Comparison of ENCODE assay signal across 11 cellular contexts in the genomic region with DNA sequence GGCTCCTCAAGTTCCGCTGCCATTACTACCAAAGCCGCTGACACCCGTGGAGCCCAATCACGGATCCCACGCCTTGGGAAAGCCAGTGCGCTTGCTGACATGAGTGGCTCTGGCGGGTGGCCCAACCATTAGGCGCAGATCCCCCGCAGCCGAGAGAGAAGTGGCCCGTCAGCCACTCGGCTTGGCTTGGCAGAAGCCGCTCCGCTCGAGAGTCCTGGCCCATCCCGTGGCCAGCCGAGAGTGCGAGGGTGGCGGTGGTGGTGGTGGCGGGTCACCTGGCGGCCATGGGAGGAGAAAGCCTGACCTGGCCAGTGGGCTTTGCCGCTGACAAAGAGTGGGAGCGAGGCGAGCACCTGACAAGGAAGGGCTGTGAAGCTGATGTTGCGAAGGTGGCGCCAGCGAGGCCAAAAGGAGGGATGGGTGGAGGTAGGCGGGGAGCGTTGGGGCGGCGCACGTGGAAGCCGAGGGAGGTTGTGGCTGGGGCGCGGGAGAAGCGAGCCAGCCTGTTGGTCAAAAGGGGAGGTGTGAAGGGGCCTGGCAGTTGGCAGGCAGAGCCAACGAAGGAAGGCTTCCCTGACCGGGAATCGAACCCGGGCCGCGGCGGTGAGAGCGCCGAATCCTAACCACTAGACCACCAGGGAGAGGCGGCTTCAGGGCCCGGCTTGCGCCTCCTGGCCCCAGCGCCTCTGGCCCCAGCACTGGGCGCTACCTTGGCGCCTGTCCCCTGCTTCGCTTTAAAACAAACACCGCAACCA. TPM values are rescaled to one million over a fixed set of nuclear protein-coding genes. Genes with fewer than 3 reads are reported as not detected.
DNase-seq lines count a peak whose midpoint lies in the region; ATAC-seq lines count a peak whose summit lies in the region.
"Not testable (repeated sequence)": the region's sequence is repeated elsewhere in the genome, so short reads cannot be mapped to it uniquely, and the experiment has no call there.
"Had no signal": no experiment of that assay in that cellular context is flagged by ENCODE, and none has a peak within 500 bp of the region (broad histone marks: within the 10 kb centered on the region; RNA-seq: fewer than 3 reads in every experiment).

No MANE protein-coding gene starts in this region.

- not testable (repeated sequence) for H3K4me1 Mint-ChIP-seq in stimulated activated naive CD8-positive, alpha-beta T cell treated with anti-CD3 and anti-CD28 coated beads, Interleukin-15, amount 100 ng/mL, for 72 hours

- not testable (repeated sequence) for H3K9me3 Mint-ChIP-seq in activated naive CD4-positive, alpha-beta T cell treated with anti-CD3 and anti-CD28 coated beads, Interleukin-2, amount 50 U/mL, for 72 hours; stimulated activated naive CD8-positive, alpha-beta T cell treated with anti-CD3 and anti-CD28 coated beads, Interleukin-15, amount 100 ng/mL, for 72 hours

- not testable (repeated sequence) for H3K4me3 Mint-ChIP-seq in stimulated activated naive CD8-positive, alpha-beta T cell treated with anti-CD3 and anti-CD28 coated beads, Interleukin-15, amount 100 ng/mL, for 72 hours

- H3K36me3 Mint-ChIP-seq in activated naive CD4-positive, alpha-beta T cell treated with anti-CD3 and anti-CD28 coated beads, Interleukin-2, amount 50 U/mL, for 72 hours: not testable (repeated sequence)

- H3K27me3 Mint-ChIP-seq in stimulated activated naive CD8-positive, alpha-beta T cell treated with anti-CD3 and anti-CD28 coated beads, Interleukin-15, amount 100 ng/mL, for 72 hours: not testable (repeated sequence)

- ATAC-seq in GM18909 (IDR thresholded peaks at IDR 0.05; ENCODE audit: poor library complexity, unreplicated experiment) (peak; percentile 47), GM21447 (IDR thresholded peaks at IDR 0.05; ENCODE audit: unreplicated experiment) (peak; percentile 47), HG02678 (IDR thresholded peaks at IDR 0.05; ENCODE audit: unreplicated experiment) (peak; percentile 42), HG03097 (IDR thresholded peaks at IDR 0.05; ENCODE audit: low FRiP score, unreplicated experiment) (peak; percentile 45), HG03571 (IDR thresholded peaks at IDR 0.05; ENCODE audit: unreplicated experiment) (peak; percentile 42), left lobe of liver (peak; percentile 40)
- peak; percentile 55 to 75 for ATAC-seq in activated naive CD4-positive, alpha-beta T cell treated with anti-CD3 and anti-CD28 coated beads, Interleukin-2, amount 50 U/mL, for 72 hours
- peak; percentile 57 for ATAC-seq in stimulated activated naive CD8-positive, alpha-beta T cell treated with anti-CD3 and anti-CD28 coated beads, Interleukin-15, amount 100 ng/mL, for 72 hours

- H3K27ac Mint-ChIP-seq in activated naive CD4-positive, alpha-beta T cell treated with anti-CD3 and anti-CD28 coated beads, Interleukin-2, amount 50 U/mL, for 72 hours; stimulated activated naive CD8-positive, alpha-beta T cell treated with anti-CD3 and anti-CD28 coated beads, Interleukin-15, amount 100 ng/mL, for 72 hours: not testable (repeated sequence)

- not testable (repeated sequence) for DNase-seq in activated naive CD4-positive, alpha-beta T cell treated with anti-CD3 and anti-CD28 coated beads, Interleukin-2, amount 50 U/mL, for 72 hours (ENCODE audit: low spot score in 2 of 2); left lobe of liver (ENCODE audit: low spot score); stimulated activated naive CD8-positive, alpha-beta T cell treated with anti-CD3 and anti-CD28 coated beads, Interleukin-15, amount 100 ng/mL, for 72 hours

RNA-seq across cellular contexts. Expression of a gene that starts 43.6 kb away (rescaled TPM):
- total RNA-seq in activated naive CD4-positive, alpha-beta T cell treated with anti-CD3 and anti-CD28 coated beads, Interleukin-2, amount 50 U/mL, for 72 hours: under 1 TPM in 1 of 2 donors, not detected in 1; 0.49 TPM
- 4.0 TPM for total RNA-seq in left lobe of liver
- total RNA-seq: activated CD4-positive, alpha-beta T cell treated with anti-CD3 and anti-CD28 coated beads, Interleukin-2, amount 10 ng/mL, durations not matched to agents 24 days and 14 days; Daoy; smooth muscle cell had no signal
